ENCODE assay signal across 1 cellular context in genomic region chr7:149459540-149460433, GRCh38.
TF ChIP-seq lines count a peak whose summit lies in the region.

No MANE protein-coding gene starts in this region.

TF ChIP-seq in GM12878, 131 proteins besides CTCF, POLR2A, EP300 and RAD21 (continued from another document):
- TF ChIP-seq ZNF592 (IDR thresholded peaks at IDR 0.05): no peak
- TF ChIP-seq BRCA1 (IDR thresholded peaks at IDR 0.05; ENCODE audit: low read depth, low read length): no peak
- TF ChIP-seq PBX3 (IDR thresholded peaks at IDR 0.05; ENCODE audit: insufficient replicate concordance, low read depth, low read length): no peak
- TF ChIP-seq BHLHE40 (IDR thresholded peaks at IDR 0.05; ENCODE audit: borderline replicate concordance in 1 of 2, low read depth in 2 of 2, low read length in 1 of 2): peak in 1 of 2 experiments; percentile 80; a peak in 2 of 4 replicates
- no peak for TF ChIP-seq SUPT20H (IDR thresholded peaks at IDR 0.05; ENCODE audit: borderline replicate concordance, control insufficient read depth, low read depth, low read length)
- TF ChIP-seq FOXM1 (IDR thresholded peaks at IDR 0.05; ENCODE audit: low read depth, low read length): no peak
- TF ChIP-seq MEF2A (IDR thresholded peaks at IDR 0.05; ENCODE audit: insufficient read depth, low read depth, low read length): no peak
- TF ChIP-seq DPF2 (IDR thresholded peaks at IDR 0.05): 0 out of 2 replicates have a peak, but pooled peaks have one; percentile 34
